Comparison of ENCODE assay signal across 8 cellular contexts in the genomic region with DNA sequence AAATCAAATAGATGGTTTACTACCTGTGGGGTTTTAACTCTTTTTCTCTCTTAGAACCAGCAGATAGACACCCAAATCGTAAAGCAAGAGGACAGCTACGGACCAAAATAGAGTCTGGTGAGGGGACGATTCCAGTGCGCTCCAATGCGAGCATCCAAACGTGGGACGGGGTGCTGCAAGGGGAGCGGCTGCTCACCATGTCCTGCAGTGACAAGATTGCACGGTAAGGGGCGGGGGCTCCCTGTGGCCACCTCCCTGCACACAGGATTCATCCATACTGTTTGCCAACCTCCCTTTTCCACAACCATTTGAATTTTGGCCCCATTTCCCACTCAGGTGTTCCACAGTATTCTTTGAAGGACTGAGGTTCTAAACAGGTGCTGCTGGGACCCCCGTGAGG.
"Had no signal": no experiment of that assay in that cellular context is flagged by ENCODE, and none has a peak within 500 bp of the region (broad histone marks: within the 10 kb centered on the region; RNA-seq: fewer than 3 reads in every experiment).

No MANE protein-coding gene starts in this region.

- DNase-seq: GM23248, GOT3, H9, HCEC 1CT, HFFc6 had no signal

- H3K27ac ChIP-seq: GM23248 had no signal

- H3K4me3 ChIP-seq: GM23248, GM23338, HAP-1 had no signal

- H3K4me1 ChIP-seq: HAP-1 had no signal

- ATAC-seq: GM23338, HCT116 had no signal
